17 cellular contexts compared by ENCODE assay signal in the genomic region with DNA sequence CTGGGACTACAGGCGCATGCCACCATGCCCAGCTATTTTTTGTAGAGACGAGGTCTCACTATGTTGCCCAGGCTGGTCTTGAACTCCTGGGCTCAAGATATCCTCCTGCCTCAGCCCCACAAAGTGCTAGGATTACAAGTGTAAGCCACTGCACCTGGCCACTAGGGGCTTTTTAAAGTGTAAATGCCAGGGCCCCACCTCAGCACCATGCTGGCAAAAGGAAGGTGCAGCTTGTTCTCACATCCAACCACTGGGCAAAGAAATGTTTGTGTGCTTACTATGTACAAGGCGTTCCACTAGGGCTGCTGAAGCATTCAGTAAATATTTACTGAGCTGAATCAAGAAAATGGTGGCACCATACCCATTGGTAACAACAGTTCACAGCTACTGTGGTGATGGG. TPM values are rescaled to one million over a fixed set of nuclear protein-coding genes. Genes with fewer than 3 reads are reported as not detected.
DNase-seq lines count a peak whose midpoint lies in the region; ATAC-seq and TF ChIP-seq lines count a peak whose summit lies in the region.
"Had no signal": no experiment of that assay in that cellular context is flagged by ENCODE, and none has a peak within 500 bp of the region (broad histone marks: within the 10 kb centered on the region; RNA-seq: fewer than 3 reads in every experiment).

No MANE protein-coding gene starts in this region.

- H3K79me2 ChIP-seq in DND-41 (ENCODE audit: insufficient read depth, low read length), result peaks cover 45% of the 10 kb centered on the region
- H3K79me2 ChIP-seq in OCI-LY3 (ENCODE audit: low read length), result no peaks in the 10 kb centered on the region

- H3K36me3 ChIP-seq in BE2C (peaks cover 6% of the 10 kb centered on the region), DND-41 (ENCODE audit: insufficient read depth, low read length) (peaks cover 24% of the 10 kb centered on the region), OCI-LY3 (replicated peaks; ENCODE audit: low read depth, low read length) (peaks cover 12% of the 10 kb centered on the region), left lung (peaks cover 0 to 49% of the 10 kb centered on the region in 2 donors)

- peaks cover 24 to 30% of the 10 kb centered on the region in 2 donors for H3K4me1 Mint-ChIP-seq in natural killer cell treated with Interleukin-12 subunit alpha and Interleukin-12 subunit beta and Interleukin-15 and Interleukin-18, amount 100 ng/mL, for 72 hours (ENCODE audit: low read depth in 2 of 2)

- no peak overlapping the region for H3K4me3 ChIP-seq in BE2C (ENCODE audit: low read depth, low read length)
- no peak overlapping the region for H3K4me3 ChIP-seq in DND-41 (ENCODE audit: low read depth in 1 of 2, low read length in 2 of 2)
- H3K4me3 ChIP-seq in OCI-LY3 (ENCODE audit: low read length), result no peak overlapping the region
- no peak overlapping the region for H3K4me3 ChIP-seq in left lung

- ATAC-seq in DND-41 (ENCODE audit: insufficient read depth, low read depth), result peak; percentile 42; the same call in 1 of the 3 replicates
- peak; percentile 56 for ATAC-seq in left lung
- no peak for ATAC-seq in GM21529 (IDR thresholded peaks at IDR 0.05; ENCODE audit: unreplicated experiment)
- no peak for ATAC-seq in natural killer cell treated with Interleukin-12 subunit alpha and Interleukin-12 subunit beta and Interleukin-15 and Interleukin-18, amount 100 ng/mL, for 72 hours
- ATAC-seq: esophagus mucosa had no signal

- no peak overlapping the region for H3K4me3 Mint-ChIP-seq in natural killer cell treated with Interleukin-12 subunit alpha and Interleukin-12 subunit beta and Interleukin-15 and Interleukin-18, amount 100 ng/mL, for 72 hours
- H3K4me3 Mint-ChIP-seq: central memory CD8-positive, alpha-beta T cell; stimulated activated naive CD8-positive, alpha-beta T cell treated with anti-CD3 and anti-CD28 coated beads, Interleukin-15, Interleukin-2, amounts not matched to agents 100 ng/mL and 50 ng/mL, for 24 hours had no signal

- DNase-seq in BE2C (no peak), DND-41 (no peak), left lung (no peak), NCI-H2081 (lab: John Stamatoyannopoulos, UW) (no peak), MV-4-11 (lab: John Stamatoyannopoulos, UW) (no peak)
- no peak for DNase-seq in natural killer cell treated with Interleukin-12 subunit alpha and Interleukin-12 subunit beta and Interleukin-15 and Interleukin-18, amount 100 ng/mL, for 72 hours (ENCODE audit: low spot score)
- DNase-seq: KBM-7, mesendoderm, NCI-H446, SIG-M5 had no signal

- H3K27ac ChIP-seq in DND-41 (ENCODE audit: low read length) (no peak overlapping the region), OCI-LY3 (ENCODE audit: low read length) (no peak overlapping the region), left lung (no peak overlapping the region)

- intact Hi-C loops in left lung (cut with DNase I), result no loop called here

- H3K9me3 ChIP-seq in BE2C, result no peaks in the 10 kb centered on the region
- H3K9me3 ChIP-seq in DND-41 (ENCODE audit: insufficient read depth, low read length, severe bottlenecking), result no peaks in the 10 kb centered on the region
- H3K9me3 ChIP-seq in OCI-LY3 (ENCODE audit: insufficient read depth, low read length), result no peaks in the 10 kb centered on the region
- H3K9me3 ChIP-seq in left lung, result no peaks in the 10 kb centered on the region

- H3K4me2 ChIP-seq in DND-41 (ENCODE audit: insufficient read depth, low read length) (no peak overlapping the region), OCI-LY3 (ENCODE audit: low read length) (no peak overlapping the region)

- H2AFZ ChIP-seq in DND-41 (ENCODE audit: low read depth, low read length), result no peak overlapping the region
- H2AFZ ChIP-seq in OCI-LY3 (ENCODE audit: low read depth, low read length), result no peak overlapping the region

- peaks cover 10% of the 10 kb centered on the region for H3K36me3 Mint-ChIP-seq in natural killer cell treated with Interleukin-12 subunit alpha and Interleukin-12 subunit beta and Interleukin-15 and Interleukin-18, amount 100 ng/mL, for 72 hours

- H4K20me1 ChIP-seq in DND-41 (ENCODE audit: insufficient read depth, low read length) (0 out of 2 replicates have a peak, but pooled peaks cover 6% of the 10 kb centered on the region), OCI-LY3 (ENCODE audit: insufficient read depth, low read length) (peaks cover 16% of the 10 kb centered on the region)

- H3K27me3 Mint-ChIP-seq in natural killer cell treated with Interleukin-12 subunit alpha and Interleukin-12 subunit beta and Interleukin-15 and Interleukin-18, amount 100 ng/mL, for 72 hours, result no peaks in the 10 kb centered on the region
- H3K27me3 Mint-ChIP-seq: central memory CD8-positive, alpha-beta T cell; stimulated activated naive CD8-positive, alpha-beta T cell treated with anti-CD3 and anti-CD28 coated beads, Interleukin-15, Interleukin-2, amounts not matched to agents 100 ng/mL and 50 ng/mL, for 24 hours had no signal

- H3K27ac Mint-ChIP-seq in natural killer cell treated with Interleukin-12 subunit alpha and Interleukin-12 subunit beta and Interleukin-15 and Interleukin-18, amount 100 ng/mL, for 72 hours, result peak overlapping the region in 1 of 2 donors; percentile 34
- H3K27ac Mint-ChIP-seq: activated T-helper 2 cell treated with anti-CD3 and anti-CD28 coated beads, Interferon-gamma antibody, Interleukin-2, Interleukin-4, amounts not matched to agents 10 μg/mL and 5 μg/mL and 100 μg/mL, durations not matched to agents 14 hours and 24 hours and 36 hours had no signal

- H3K4me1 ChIP-seq in BE2C (no peaks in the 10 kb centered on the region), DND-41 (ENCODE audit: insufficient read depth, low read length) (no peaks in the 10 kb centered on the region), OCI-LY3 (ENCODE audit: low read length) (no peaks in the 10 kb centered on the region), left lung (peaks cover 0 to 10% of the 10 kb centered on the region in 2 donors)

- H3K9me3 Mint-ChIP-seq in natural killer cell treated with Interleukin-12 subunit alpha and Interleukin-12 subunit beta and Interleukin-15 and Interleukin-18, amount 100 ng/mL, for 72 hours, result no peaks in the 10 kb centered on the region
- H3K9me3 Mint-ChIP-seq: activated T-helper 2 cell treated with anti-CD3 and anti-CD28 coated beads, Interferon-gamma antibody, Interleukin-2, Interleukin-4, amounts not matched to agents 10 μg/mL and 5 μg/mL and 100 μg/mL, durations not matched to agents 14 hours and 24 hours and 36 hours; central memory CD8-positive, alpha-beta T cell; stimulated activated naive CD8-positive, alpha-beta T cell treated with anti-CD3 and anti-CD28 coated beads, Interleukin-15, Interleukin-2, amounts not matched to agents 100 ng/mL and 50 ng/mL, for 24 hours had no signal

- H3K27me3 ChIP-seq in BE2C (no peaks in the 10 kb centered on the region), DND-41 (ENCODE audit: insufficient read depth, low read length, poor library complexity) (no peaks in the 10 kb centered on the region), OCI-LY3 (ENCODE audit: low read depth, low read length) (no peaks in the 10 kb centered on the region), left lung (no peaks in the 10 kb centered on the region)

- TF ChIP-seq CTCF in BE2C (IDR thresholded peaks at IDR 0.05; ENCODE audit: low read depth, low read length) (peak; percentile 17), DND-41 (IDR thresholded peaks at IDR 0.05; ENCODE audit: borderline replicate concordance, extremely low read depth, low read length, poor library complexity, severe bottlenecking) (no peak), OCI-LY3 (IDR thresholded peaks at IDR 0.05; ENCODE audit: low read depth, low read length) (peak; percentile 17; the same call in 1 of the 2 replicates), left lung (IDR thresholded peaks at IDR 0.05) (no peak)

- H3K9ac ChIP-seq in DND-41 (ENCODE audit: low read depth, low read length) (no peak overlapping the region), OCI-LY3 (ENCODE audit: low read length) (no peak overlapping the region)

RNA-seq across cellular contexts. Expression of gene COG1, which starts 22.6 kb away (rescaled TPM):
- 116 TPM for polyA plus RNA-seq in BE2C (2012; ENCODE audit: insufficient read depth, insufficient read length, low read depth)
- 10 to 100 TPM; 30.7 to 32.2 TPM for total RNA-seq in left lung
- 10 to 100 TPM; 27.4 to 28.0 TPM for total RNA-seq in natural killer cell treated with Interleukin-12 subunit alpha and Interleukin-12 subunit beta and Interleukin-15 and Interleukin-18, amount 100 ng/mL, for 72 hours

RNA-seq across cellular contexts. Expression of gene CPSF4L, which starts 46.3 kb away (rescaled TPM):
- not detected for polyA plus RNA-seq in BE2C (2012; ENCODE audit: insufficient read depth, insufficient read length, low read depth)
- total RNA-seq in left lung, result not detected
- total RNA-seq in natural killer cell treated with Interleukin-12 subunit alpha and Interleukin-12 subunit beta and Interleukin-15 and Interleukin-18, amount 100 ng/mL, for 72 hours, result not detected
- total RNA-seq: activated T-helper 2 cell treated with anti-CD3 and anti-CD28 coated beads, Interferon-gamma antibody, Interleukin-2, Interleukin-4, amounts not matched to agents 10 μg/mL and 5 μg/mL and 100 μg/mL, durations not matched to agents 14 hours and 24 hours and 36 hours; esophagus mucosa; pulmonary artery endothelial cell had no signal

RNA-seq across cellular contexts. Expression of gene SSTR2, which starts 50.6 kb away (rescaled TPM):
- polyA plus RNA-seq in BE2C (2012; ENCODE audit: insufficient read depth, insufficient read length, low read depth), result 4.8 TPM
- total RNA-seq in left lung, result under 1 TPM; 0.38 to 0.47 TPM
- not detected for total RNA-seq in natural killer cell treated with Interleukin-12 subunit alpha and Interleukin-12 subunit beta and Interleukin-15 and Interleukin-18, amount 100 ng/mL, for 72 hours
- total RNA-seq: esophagus mucosa, pulmonary artery endothelial cell had no signal

Comparison
In these comparisons a context has a peak if more than half of its experiments do, and no peak if none do; other contexts are left out.
1. CTCF ChIP-seq: peak in BE2C (single experiment) and OCI-LY3 (single experiment); none in DND-41 (single experiment) and left lung (0 of 2).
2. ATAC-seq: peak in DND-41 (single experiment) and left lung (single experiment); none in GM21529 (single experiment) and natural killer cell treated with Interleukin-12 subunit alpha and Interleukin-12 subunit beta and Interleukin-15 and Interleukin-18, amount 100 ng/mL, for 72 hours (0 of 2).